ENCODE assay signal across 23 cellular contexts in genomic region chr18:31575515-31576246, GRCh38. TPM values are rescaled to one million over a fixed set of nuclear protein-coding genes. Genes with fewer than 3 reads are reported as not detected.
"Had no signal": no experiment of that assay in that cellular context is flagged by ENCODE, and none has a peak within 500 bp of the region (broad histone marks: within the 10 kb centered on the region; RNA-seq: fewer than 3 reads in every experiment).

No MANE protein-coding gene starts in this region.

- FAIRE-seq: endometrium, small intestine had no signal

- H3K27me3 Mint-ChIP-seq: naive B cell had no signal

- DNase-seq: cortex of kidney; dorsolateral prefrontal cortex; effector CD8-positive, alpha-beta T cell; gastrocnemius medialis; islet precursor cell; left ventricle myocardium inferior; mesendoderm; naive B cell; posterior cingulate gyrus; small intestine; stimulated activated CD4-positive, alpha-beta T cell treated with anti-CD3 and anti-CD28 coated beads, Interleukin-2, amount 100 ng/mL, for 48 hours; stimulated activated naive CD4-positive, alpha-beta T cell treated with Interleukin-2 at 50 U/mL for 16 hours; thyroid gland; uterus had no signal

- H3K4me3 ChIP-seq: dorsolateral prefrontal cortex, esophagus muscularis mucosa, gastrocnemius medialis, left ventricle myocardium inferior, thyroid gland, upper lobe of left lung, uterus had no signal

- H3K27ac Mint-ChIP-seq: naive B cell, nephron had no signal

- ATAC-seq: gastrocnemius medialis had no signal

- H3K4me1 ChIP-seq: esophagus muscularis mucosa, gastrocnemius medialis, thyroid gland, upper lobe of left lung, uterus had no signal

- H3K27me3 ChIP-seq: esophagus muscularis mucosa, gastrocnemius medialis, thyroid gland, upper lobe of left lung, uterus had no signal

- H3K4me1 Mint-ChIP-seq: naive B cell, nephron had no signal

- H3K36me3 ChIP-seq: esophagus muscularis mucosa, gastrocnemius medialis, left ventricle myocardium inferior, thyroid gland, upper lobe of left lung, uterus had no signal

- H3K27ac ChIP-seq: dorsolateral prefrontal cortex, epithelial cell of prostate, esophagus muscularis mucosa, gastrocnemius medialis, left ventricle myocardium inferior, thyroid gland, upper lobe of left lung, uterus had no signal

- H3K4me3 Mint-ChIP-seq: naive B cell, nephron had no signal

- H3K9me3 Mint-ChIP-seq: naive B cell, nephron had no signal

- H3K9me3 ChIP-seq: esophagus muscularis mucosa, gastrocnemius medialis, left ventricle myocardium inferior, thyroid gland, upper lobe of left lung, uterus had no signal

- H3K36me3 Mint-ChIP-seq: naive B cell had no signal

RNA-seq across cellular contexts. Expression of gene TTR, which starts 16.0 kb away (rescaled TPM):
- total RNA-seq: fibroblast of villous mesenchyme, left ventricle myocardium inferior, lung microvascular endothelial cell, osteoblast, pulmonary artery endothelial cell, thyroid gland, uterus had no signal
